In the genomic region with DNA sequence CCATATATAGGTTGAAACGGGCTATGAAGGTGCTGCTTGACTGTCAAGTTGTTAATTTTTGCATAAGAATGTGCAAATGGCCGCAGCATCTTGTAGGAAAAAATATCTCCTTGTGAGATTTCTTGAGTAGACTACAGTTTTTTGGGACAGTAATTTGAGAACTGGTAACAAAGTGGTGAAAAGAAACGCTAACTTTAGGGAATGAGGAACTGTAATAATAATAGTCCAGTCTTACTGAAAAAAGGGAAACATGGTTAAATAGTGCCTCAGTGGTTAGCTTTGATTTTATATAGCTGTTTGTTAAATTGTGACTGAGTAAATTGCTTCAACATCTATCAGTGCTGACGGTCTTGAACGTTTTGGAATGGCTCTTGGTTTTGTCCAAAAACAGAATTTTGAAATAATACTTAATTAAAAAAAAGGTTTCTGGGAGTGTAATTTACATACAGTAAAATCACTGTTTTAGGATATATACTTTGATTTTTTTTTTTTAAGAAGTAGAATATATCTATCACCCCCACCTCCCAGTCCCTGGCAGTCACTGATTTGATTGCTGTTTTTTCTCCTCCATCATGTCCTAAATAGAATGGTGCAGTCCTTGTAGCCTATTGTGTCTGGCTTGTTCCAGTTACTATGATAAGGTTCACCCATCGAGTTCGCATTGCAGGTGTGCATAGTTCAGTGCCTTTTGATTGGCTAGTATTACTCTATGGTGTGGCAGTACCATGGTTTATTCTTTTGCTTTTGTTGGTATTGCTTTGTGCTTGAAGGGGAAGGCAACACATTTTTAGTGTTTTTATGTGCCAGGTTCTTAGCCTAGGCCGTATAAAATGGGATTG, we compare ENCODE assay signal across 8 cellular contexts. TPM values are rescaled to one million over a fixed set of nuclear protein-coding genes. Genes with fewer than 3 reads are reported as not detected.
DNase-seq lines count a peak whose midpoint lies in the region; ATAC-seq and TF ChIP-seq lines count a peak whose summit lies in the region.
"Had no signal": no experiment of that assay in that cellular context is flagged by ENCODE, and none has a peak within 500 bp of the region (broad histone marks: within the 10 kb centered on the region; RNA-seq: fewer than 3 reads in every experiment).

No MANE protein-coding gene starts in this region.

- peak overlapping the region; percentile 91 for H3K4me3 ChIP-seq in HL-60 (replicated peaks; ENCODE audit: insufficient read depth, low read length)
- H3K4me3 ChIP-seq in WI38 (ENCODE audit: low read depth, low read length), result peak overlapping the region; percentile 95
- peak overlapping the region; percentile 2; the same call in 1 of the 2 replicates for H3K4me3 ChIP-seq in iPS DF 6.9 (ENCODE audit: low read length)
- peak overlapping the region; percentile 98 for H3K4me3 ChIP-seq in smooth muscle cell
- no peak overlapping the region for H3K4me3 ChIP-seq in WERI-Rb-1 (ENCODE audit: low read depth, low read length)

- no peaks in the 10 kb centered on the region for H3K9me3 ChIP-seq in iPS DF 6.9 (ENCODE audit: control insufficient read depth, insufficient read depth, low read length)
- H3K9me3 ChIP-seq in smooth muscle cell (replicated peaks; ENCODE audit: low read depth), result no peaks in the 10 kb centered on the region
- H3K9me3 ChIP-seq in WERI-Rb-1 (ENCODE audit: severe bottlenecking), result no peaks in the 10 kb centered on the region

- ATAC-seq in GM21529 (IDR thresholded peaks at IDR 0.05; ENCODE audit: unreplicated experiment), result no peak
- ATAC-seq in HG03432 (IDR thresholded peaks at IDR 0.05; ENCODE audit: unreplicated experiment), result no peak

- H3K9ac ChIP-seq in smooth muscle cell (ENCODE audit: low read depth), result peak overlapping the region; percentile 96

- H3K4me1 ChIP-seq in iPS DF 6.9 (ENCODE audit: control insufficient read depth, insufficient read depth, low read length) (peaks cover 2% of the 10 kb centered on the region; the same call in 1 of the 2 replicates), smooth muscle cell (ENCODE audit: low read depth) (peaks cover 50% of the 10 kb centered on the region)

- H4K20me1 ChIP-seq in smooth muscle cell (ENCODE audit: low read depth), result peaks cover 69% of the 10 kb centered on the region

- peaks cover 78% of the 10 kb centered on the region for H3K79me2 ChIP-seq in smooth muscle cell (ENCODE audit: low read depth)

- peaks cover 6% of the 10 kb centered on the region for H3K36me3 ChIP-seq in iPS DF 6.9 (ENCODE audit: control insufficient read depth, insufficient read depth, low read length)
- no peaks in the 10 kb centered on the region for H3K36me3 ChIP-seq in smooth muscle cell (ENCODE audit: low read depth)
- peaks cover 66% of the 10 kb centered on the region for H3K36me3 ChIP-seq in WERI-Rb-1

- peaks cover 16% of the 10 kb centered on the region for H3F3A ChIP-seq in smooth muscle cell (ENCODE audit: low read depth)

- no peak for DNase-seq in HL-60 (ENCODE audit: low read depth in 1 of 2, low spot score in 1 of 2)
- DNase-seq in iPS DF 6.9 (ENCODE audit: low read depth, low spot score), result no peak
- DNase-seq in smooth muscle cell (lab: John Stamatoyannopoulos, UW; ENCODE audit: unreplicated experiment), result no peak
- no peak for DNase-seq in WERI-Rb-1
- DNase-seq: stimulated activated CD4-positive, alpha-beta T cell treated with anti-CD3 and anti-CD28 coated beads, Interleukin-2, amount 100 ng/mL, for 48 hours had no signal

- no peak overlapping the region for H2AFZ ChIP-seq in smooth muscle cell (ENCODE audit: low read depth)

- no CpG with 5 or more reads among the region's 8 CpGs for WGBS in iPS DF 6.9 (ENCODE audit: insufficient coverage, insufficient read length)
- WGBS in smooth muscle cell (ENCODE audit: low lambda C conversion rate), result 35% methylated on average over 8 of the region's 8 CpGs

- H3K27me3 ChIP-seq in HL-60 (ENCODE audit: insufficient read depth, poor library complexity, severe bottlenecking) (no peaks in the 10 kb centered on the region), iPS DF 6.9 (ENCODE audit: control insufficient read depth, insufficient read depth, low read length) (no peaks in the 10 kb centered on the region), smooth muscle cell (ENCODE audit: low read depth) (no peaks in the 10 kb centered on the region), WERI-Rb-1 (ENCODE audit: insufficient read depth, low read depth, severe bottlenecking) (no peaks in the 10 kb centered on the region)

- TF ChIP-seq CTCF in HL-60 (IDR thresholded peaks at IDR 0.05; ENCODE audit: insufficient read depth, low read length) (no peak), WI38 (IDR thresholded peaks at IDR 0.05; ENCODE audit: low read depth, low read length) (no peak), smooth muscle cell (IDR thresholded peaks at IDR 0.05; ENCODE audit: borderline replicate concordance, insufficient read depth, poor library complexity, severe bottlenecking) (no peak), WERI-Rb-1 (IDR thresholded peaks at IDR 0.05; ENCODE audit: low read depth, low read length) (no peak)

- H3K4me2 ChIP-seq in smooth muscle cell, result peak overlapping the region; percentile 95

- no peak overlapping the region for H3K27ac ChIP-seq in HL-60 (replicated peaks)
- no peak overlapping the region for H3K27ac ChIP-seq in iPS DF 6.9 (ENCODE audit: low read length)
- H3K27ac ChIP-seq in smooth muscle cell (ENCODE audit: low read depth), result peak overlapping the region; percentile 90
- no peak overlapping the region for H3K27ac ChIP-seq in WERI-Rb-1

RNA-seq across cellular contexts. Expression of gene HAPSTR1, which starts 2.8 kb away (rescaled TPM):
- 77.5 and 86.7 TPM in 2 replicates for total RNA-seq in smooth muscle cell
- polyA plus RNA-seq in smooth muscle cell, result 26.7 and 29.1 TPM in 2 replicates
